In the genomic region with DNA sequence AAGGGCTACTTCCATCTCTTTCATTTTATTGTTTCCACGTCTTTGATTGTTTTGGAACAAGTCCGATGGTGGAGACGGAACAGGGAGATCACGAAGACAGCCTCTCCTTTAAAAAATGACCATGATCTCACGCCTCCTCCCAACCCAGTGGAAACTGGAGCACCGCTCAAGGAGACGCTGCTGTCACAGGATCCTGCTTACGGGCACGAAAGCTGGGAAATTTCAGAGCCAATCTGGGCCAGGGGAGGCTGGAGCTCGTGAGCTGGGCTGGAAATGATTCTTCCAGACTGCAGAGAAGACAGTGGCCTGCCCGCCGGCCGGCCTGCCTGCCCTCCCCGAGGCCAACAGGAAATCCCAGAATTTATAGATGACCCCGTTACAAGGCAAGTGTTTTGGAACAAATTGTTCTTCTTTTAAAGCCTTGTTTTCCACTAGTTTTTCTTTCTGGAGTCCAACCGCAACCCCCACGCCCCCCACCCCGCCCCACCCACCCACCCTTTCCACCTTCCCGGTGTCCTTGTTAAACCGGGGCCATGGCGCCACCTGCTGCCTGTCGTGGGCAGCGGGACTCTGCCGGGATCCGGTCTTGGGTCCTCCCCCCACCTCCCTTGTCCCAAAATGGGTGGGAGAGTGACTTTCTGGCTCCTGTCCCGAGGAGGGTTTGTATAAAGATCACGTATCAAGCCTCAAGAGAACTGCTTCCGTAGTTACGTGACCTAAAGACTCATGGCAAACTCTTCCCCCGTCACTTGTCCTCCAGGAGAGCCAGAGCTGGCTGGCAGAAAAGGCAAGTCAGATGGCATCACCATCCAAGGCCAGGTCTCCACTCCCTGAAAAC, we compare ENCODE assay signal across 8 cellular contexts. TPM values are rescaled to one million over a fixed set of nuclear protein-coding genes. Genes with fewer than 3 reads are reported as not detected.
DNase-seq lines count a peak whose midpoint lies in the region; ATAC-seq and TF ChIP-seq lines count a peak whose summit lies in the region.

No MANE protein-coding gene starts in this region.

- H3K4me1 ChIP-seq in parathyroid adenoma (peaks cover 4% of the 10 kb centered on the region), thymus (ENCODE audit: control insufficient read depth, insufficient read depth, low read length) (peaks cover 20% of the 10 kb centered on the region)

- H3K4me1 Mint-ChIP-seq in activated naive CD8-positive, alpha-beta T cell treated with anti-CD3 and anti-CD28 coated beads for 36 hours, result peaks cover 19% of the 10 kb centered on the region

- intact Hi-C loops in head of caudate nucleus (cut with DNase I), result loop anchor here (5.0 kb wide), 1 partner anchor 322 kb away; a partner anchor contains a TSS

- no peaks in the 10 kb centered on the region for H3K79me2 ChIP-seq in parathyroid adenoma

- TF ChIP-seq CTCF in GM12865 (IDR thresholded peaks at IDR 0.05; ENCODE audit: insufficient read depth, low read depth, low read length, missing control alignments), result peak; percentile 48
- TF ChIP-seq CTCF in parathyroid adenoma (IDR thresholded peaks at IDR 0.05), result no peak

- H3K36me3 ChIP-seq in parathyroid adenoma (ENCODE audit: control insufficient read depth, insufficient read depth, low read length), result no peaks in the 10 kb centered on the region
- H3K36me3 ChIP-seq in thymus (ENCODE audit: control insufficient read depth, insufficient read depth), result no peaks in the 10 kb centered on the region

- peak overlapping the region; percentile 53 for H3K4me2 ChIP-seq in parathyroid adenoma (ENCODE audit: low read length)

- H3K9me3 ChIP-seq in parathyroid adenoma (ENCODE audit: control insufficient read depth, low read length), result no peaks in the 10 kb centered on the region
- H3K9me3 ChIP-seq in thymus (ENCODE audit: control insufficient read depth), result no peaks in the 10 kb centered on the region

- DNase-seq in A172 (ENCODE audit: low spot score) (peak; percentile 21), GM12865 (ENCODE audit: low read depth) (peak; percentile 60), SHP77 treated with DMSO at 0.1 percent for 48 hours (lab: John Stamatoyannopoulos, UW) (peak; percentile 59), head of caudate nucleus (peak; percentile 44 to 89 (median 74))
- peak; percentile 53 for DNase-seq in activated naive CD8-positive, alpha-beta T cell treated with anti-CD3 and anti-CD28 coated beads for 36 hours

- H3K4me3 ChIP-seq in GM12865 (ENCODE audit: low read depth, low read length) (no peak overlapping the region), parathyroid adenoma (ENCODE audit: low read depth, low read length) (no peak overlapping the region), thymus (ENCODE audit: low read length) (no peak overlapping the region)

- no peak for ATAC-seq in HG03439 (IDR thresholded peaks at IDR 0.05; ENCODE audit: unreplicated experiment)

- no peaks in the 10 kb centered on the region for H3K36me3 Mint-ChIP-seq in activated naive CD8-positive, alpha-beta T cell treated with anti-CD3 and anti-CD28 coated beads for 36 hours

- WGBS in thymus, result 47% methylated on average over 30 of the region's 30 CpGs

- H3K4me3 Mint-ChIP-seq in activated naive CD8-positive, alpha-beta T cell treated with anti-CD3 and anti-CD28 coated beads for 36 hours, result no peak overlapping the region

- H3K27me3 ChIP-seq in parathyroid adenoma (ENCODE audit: control insufficient read depth, insufficient read depth, low read length) (no peaks in the 10 kb centered on the region), thymus (ENCODE audit: control insufficient read depth, insufficient read depth) (no peaks in the 10 kb centered on the region)

- no peaks in the 10 kb centered on the region for H3K27me3 Mint-ChIP-seq in activated naive CD8-positive, alpha-beta T cell treated with anti-CD3 and anti-CD28 coated beads for 36 hours

- H3K27ac ChIP-seq in parathyroid adenoma, result peak overlapping the region; percentile 51
- peak overlapping the region; percentile 77 for H3K27ac ChIP-seq in thymus (ENCODE audit: low read depth)

- no peak overlapping the region for H3K9ac ChIP-seq in parathyroid adenoma

- no peaks in the 10 kb centered on the region for H3K9me3 Mint-ChIP-seq in activated naive CD8-positive, alpha-beta T cell treated with anti-CD3 and anti-CD28 coated beads for 36 hours

- no peak overlapping the region for H3K27ac Mint-ChIP-seq in activated naive CD8-positive, alpha-beta T cell treated with anti-CD3 and anti-CD28 coated beads for 36 hours

- peak overlapping the region; percentile 76 for H2AFZ ChIP-seq in parathyroid adenoma

RNA-seq across cellular contexts. Expression of a gene that starts 40.3 kb away (rescaled TPM):
- total RNA-seq in A172 (2014; rRNA removed; shearing (Covaris generic)), result 1.8 TPM in 1 of 2 replicates, not detected in the other
- 1 to 10 TPM in 1 of 2 experiments, under 1 TPM in 1; 0.74 to 1.7 TPM for total RNA-seq in activated naive CD8-positive, alpha-beta T cell treated with anti-CD3 and anti-CD28 coated beads for 36 hours
- polyA plus RNA-seq in thymus, result 6.5 TPM

Comparison
In these comparisons a context has a peak if more than half of its experiments do, and no peak if none do; other contexts are left out.
1. DNase-seq: peak in every context shown above with its lines; median percentile 74 in head of caudate nucleus; 60 in GM12865; 59 in SHP77 treated with DMSO at 0.1 percent for 48 hours; 53 in activated naive CD8-positive, alpha-beta T cell treated with anti-CD3 and anti-CD28 coated beads for 36 hours; 21 in A172.